ENCODE assay signal across 14 cellular contexts in the genomic region with DNA sequence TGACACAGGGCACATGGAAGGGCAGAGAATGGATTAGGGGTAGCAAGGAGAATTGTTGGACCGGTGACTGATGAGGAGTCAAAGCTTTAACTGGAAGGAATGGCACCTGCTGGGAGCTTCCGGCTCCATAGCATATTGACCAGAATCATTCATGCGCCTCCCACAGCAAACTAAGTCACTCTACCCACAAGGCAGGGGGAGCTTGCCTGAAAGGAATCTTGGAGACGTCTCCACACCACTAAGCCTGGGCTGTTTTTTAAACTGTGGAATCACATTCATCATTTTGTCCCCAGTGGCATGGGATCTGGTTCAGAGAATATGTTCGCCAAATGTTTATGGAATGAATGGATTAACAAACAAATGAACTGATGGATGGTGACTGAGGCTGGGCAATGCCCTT.
"Had no signal": no experiment of that assay in that cellular context is flagged by ENCODE, and none has a peak within 500 bp of the region (broad histone marks: within the 10 kb centered on the region; RNA-seq: fewer than 3 reads in every experiment).

No MANE protein-coding gene starts in this region.

- H3K27ac ChIP-seq: dorsolateral prefrontal cortex, esophagus muscularis mucosa, left lung had no signal

- H3K9me3 ChIP-seq: esophagus muscularis mucosa, left lung had no signal

- H3K27ac Mint-ChIP-seq: activated naive CD4-positive, alpha-beta T cell treated with anti-CD3 and anti-CD28 coated beads, Interleukin-2, amount 50 U/mL, for 72 hours; nephron; stimulated activated naive CD8-positive, alpha-beta T cell treated with anti-CD3 and anti-CD28 coated beads, Interleukin-15, Interleukin-2, amounts not matched to agents 100 ng/mL and 50 ng/mL, for 24 hours; T-helper 17 cell had no signal

- H3K4me1 ChIP-seq: left lung had no signal

- H3K4me3 ChIP-seq: dorsolateral prefrontal cortex, esophagus muscularis mucosa, left lung had no signal

- H3K36me3 Mint-ChIP-seq: activated naive CD4-positive, alpha-beta T cell treated with anti-CD3 and anti-CD28 coated beads, Interleukin-2, amount 50 U/mL, for 72 hours had no signal

- H3K4me3 Mint-ChIP-seq: nephron; stimulated activated naive CD8-positive, alpha-beta T cell treated with anti-CD3 and anti-CD28 coated beads, Interleukin-15, Interleukin-2, amounts not matched to agents 100 ng/mL and 50 ng/mL, for 24 hours; T-helper 17 cell had no signal

- H3K9me3 Mint-ChIP-seq: activated naive CD4-positive, alpha-beta T cell treated with anti-CD3 and anti-CD28 coated beads, Interleukin-2, amount 50 U/mL, for 72 hours; nephron; stimulated activated naive CD8-positive, alpha-beta T cell treated with anti-CD3 and anti-CD28 coated beads, Interleukin-15, Interleukin-2, amounts not matched to agents 100 ng/mL and 50 ng/mL, for 24 hours had no signal

- DNase-seq: activated CD4-positive, alpha-beta T cell treated with anti-CD3 and anti-CD28 coated beads, Interleukin-2, amount 50 U/mL, for 1 hour; activated CD4-positive, CD25-positive, alpha-beta regulatory T cell; activated effector memory CD4-positive, alpha-beta T cell treated with Interleukin-2 at 50 U/mL for 16 hours; activated T-cell treated with anti-CD3 and anti-CD28 coated beads, Interleukin-2, amount 50 U/mL, for 1 hour; amygdala; dorsolateral prefrontal cortex; foreskin fibroblast; left lung; stimulated activated CD4-positive, alpha-beta T cell treated with anti-CD3 and anti-CD28 coated beads, Interleukin-4, amount 100 ng/mL, for 1 hour; T-helper 17 cell had no signal

- ATAC-seq: activated naive CD4-positive, alpha-beta T cell treated with anti-CD3 and anti-CD28 coated beads, Interleukin-2, amount 50 U/mL, for 72 hours; left lung; T-helper 17 cell had no signal

- H3K36me3 ChIP-seq: esophagus muscularis mucosa, left lung had no signal
